Comparison of ENCODE assay signal across 1 cellular context in genomic region chr5:133322743-133323142, GRCh38.
TF ChIP-seq lines count a peak whose summit lies in the region.

No MANE protein-coding gene starts in this region.

TF ChIP-seq in H1, 55 proteins besides CTCF, POLR2A, EP300 and RAD21 (continued from another document):
- TF ChIP-seq TBP (IDR thresholded peaks at IDR 0.05; ENCODE audit: low read depth, low read length), result no peak
- no peak for TF ChIP-seq ATF2 (IDR thresholded peaks at IDR 0.05; ENCODE audit: low read length)
- TF ChIP-seq CHD1 (IDR thresholded peaks at IDR 0.05; ENCODE audit: low read depth, low read length), result no peak
- no peak for TF ChIP-seq ASH2L (IDR thresholded peaks at IDR 0.05; ENCODE audit: low read length)
